Comparison of ENCODE assay signal across 8 cellular contexts in genomic region chr1:16498573-16499359, GRCh38. TPM values are rescaled to one million over a fixed set of nuclear protein-coding genes. Genes with fewer than 3 reads are reported as not detected.
DNase-seq lines count a peak whose midpoint lies in the region; ATAC-seq, FAIRE-seq and TF ChIP-seq lines count a peak whose summit lies in the region.

No MANE protein-coding gene starts in this region.

- no peak overlapping the region for H3K27ac Mint-ChIP-seq in astrocyte (ENCODE audit: unreplicated experiment)

- FAIRE-seq in astrocyte (lab: Jason Lieb, UNC), result no peak

- no peaks in the 10 kb centered on the region for H3K9me3 Mint-ChIP-seq in astrocyte (ENCODE audit: unreplicated experiment)

- H3K9ac ChIP-seq in astrocyte (ENCODE audit: low read length), result peak overlapping the region; percentile 88

- peak overlapping the region; percentile 78 for H2AFZ ChIP-seq in astrocyte (ENCODE audit: low read depth, low read length)

- peak overlapping the region; percentile 99 for H3K4me2 ChIP-seq in astrocyte (ENCODE audit: low read length)

- TF ChIP-seq POLR2A in GM15510 (IDR thresholded peaks at IDR 0.05; ENCODE audit: borderline replicate concordance, extremely low read depth, insufficient read length), result peak; percentile 20

- peaks cover 6% of the 10 kb centered on the region for H3K4me1 Mint-ChIP-seq in astrocyte (ENCODE audit: low read depth, unreplicated experiment)

- H3K36me3 Mint-ChIP-seq in astrocyte (ENCODE audit: low read depth, unreplicated experiment), result no peaks in the 10 kb centered on the region

- peak overlapping the region; percentile 93 for H3K4me3 ChIP-seq in astrocyte (ENCODE audit: insufficient read depth, low read depth, low read length)
- peak overlapping the region; percentile 79 for H3K4me3 ChIP-seq in retinal pigment epithelial cell (ENCODE audit: low read length)

- no peaks in the 10 kb centered on the region for H3K4me1 ChIP-seq in astrocyte (ENCODE audit: insufficient read depth, low read length)

- DNase-seq in NCI-H2029 (lab: John Stamatoyannopoulos, UW), result peak; percentile 72
- peak; percentile 77 for DNase-seq in T-helper 22 cell (ENCODE audit: low read depth)
- peak; percentile 59 for DNase-seq in astrocyte (ENCODE audit: low read depth)
- peak; percentile 79 to 82 for DNase-seq in hippocampal formation (lab: John Stamatoyannopoulos, UW)
- peak; percentile 40 for DNase-seq in retinal pigment epithelial cell (ENCODE audit: low read depth)

- ATAC-seq in HG02943 (IDR thresholded peaks at IDR 0.05; ENCODE audit: low read depth, unreplicated experiment), result peak; percentile 67
- ATAC-seq in GM18519 (IDR thresholded peaks at IDR 0.05; ENCODE audit: low FRiP score, unreplicated experiment), result no peak

- no peak overlapping the region for H3K27ac ChIP-seq in astrocyte (ENCODE audit: low read depth, low read length)

- peak overlapping the region; percentile 87 for H3K4me3 Mint-ChIP-seq in astrocyte (ENCODE audit: unreplicated experiment)

- H3K27me3 ChIP-seq in astrocyte (ENCODE audit: insufficient read depth, low read length), result no peaks in the 10 kb centered on the region

- H3K36me3 ChIP-seq in astrocyte (ENCODE audit: insufficient read depth, low read length), result no peaks in the 10 kb centered on the region

- peaks cover under 1% of the 10 kb centered on the region for H3K79me2 ChIP-seq in astrocyte (ENCODE audit: insufficient read depth, low read length)

- H3K9me3 ChIP-seq in astrocyte (ENCODE audit: insufficient read depth, low read depth, low read length), result no peaks in the 10 kb centered on the region

- H4K20me1 ChIP-seq in astrocyte (ENCODE audit: insufficient read depth, low read length), result no peaks in the 10 kb centered on the region

- TF ChIP-seq CTCF in astrocyte (IDR thresholded peaks at IDR 0.05; ENCODE audit: insufficient read depth, low read depth, low read length) (no peak), retinal pigment epithelial cell (conservative IDR thresholded peaks at IDR 0.05; ENCODE audit: low read depth, low read length) (no peak)

- no peaks in the 10 kb centered on the region for H3K27me3 Mint-ChIP-seq in astrocyte (ENCODE audit: low read depth, unreplicated experiment)

RNA-seq across cellular contexts. Expression of gene RNU1-1, which starts 15.3 kb away (rescaled TPM):
- total RNA-seq in astrocyte, result 1,356 and 1,553 TPM in 2 replicates

RNA-seq across cellular contexts. Expression of gene NECAP2, which starts 58.2 kb away (rescaled TPM):
- total RNA-seq in astrocyte, result 78.2 and 80.9 TPM in 2 replicates
